ENCODE assay signal across 1 cellular context in genomic region chr4:111991163-111991562, GRCh38.
TF ChIP-seq lines count a peak whose summit lies in the region.

No MANE protein-coding gene starts in this region.

TF ChIP-seq in GM12878, 131 proteins besides CTCF, POLR2A, EP300 and RAD21 (continued from another document):
- TF ChIP-seq, protein P1, sequence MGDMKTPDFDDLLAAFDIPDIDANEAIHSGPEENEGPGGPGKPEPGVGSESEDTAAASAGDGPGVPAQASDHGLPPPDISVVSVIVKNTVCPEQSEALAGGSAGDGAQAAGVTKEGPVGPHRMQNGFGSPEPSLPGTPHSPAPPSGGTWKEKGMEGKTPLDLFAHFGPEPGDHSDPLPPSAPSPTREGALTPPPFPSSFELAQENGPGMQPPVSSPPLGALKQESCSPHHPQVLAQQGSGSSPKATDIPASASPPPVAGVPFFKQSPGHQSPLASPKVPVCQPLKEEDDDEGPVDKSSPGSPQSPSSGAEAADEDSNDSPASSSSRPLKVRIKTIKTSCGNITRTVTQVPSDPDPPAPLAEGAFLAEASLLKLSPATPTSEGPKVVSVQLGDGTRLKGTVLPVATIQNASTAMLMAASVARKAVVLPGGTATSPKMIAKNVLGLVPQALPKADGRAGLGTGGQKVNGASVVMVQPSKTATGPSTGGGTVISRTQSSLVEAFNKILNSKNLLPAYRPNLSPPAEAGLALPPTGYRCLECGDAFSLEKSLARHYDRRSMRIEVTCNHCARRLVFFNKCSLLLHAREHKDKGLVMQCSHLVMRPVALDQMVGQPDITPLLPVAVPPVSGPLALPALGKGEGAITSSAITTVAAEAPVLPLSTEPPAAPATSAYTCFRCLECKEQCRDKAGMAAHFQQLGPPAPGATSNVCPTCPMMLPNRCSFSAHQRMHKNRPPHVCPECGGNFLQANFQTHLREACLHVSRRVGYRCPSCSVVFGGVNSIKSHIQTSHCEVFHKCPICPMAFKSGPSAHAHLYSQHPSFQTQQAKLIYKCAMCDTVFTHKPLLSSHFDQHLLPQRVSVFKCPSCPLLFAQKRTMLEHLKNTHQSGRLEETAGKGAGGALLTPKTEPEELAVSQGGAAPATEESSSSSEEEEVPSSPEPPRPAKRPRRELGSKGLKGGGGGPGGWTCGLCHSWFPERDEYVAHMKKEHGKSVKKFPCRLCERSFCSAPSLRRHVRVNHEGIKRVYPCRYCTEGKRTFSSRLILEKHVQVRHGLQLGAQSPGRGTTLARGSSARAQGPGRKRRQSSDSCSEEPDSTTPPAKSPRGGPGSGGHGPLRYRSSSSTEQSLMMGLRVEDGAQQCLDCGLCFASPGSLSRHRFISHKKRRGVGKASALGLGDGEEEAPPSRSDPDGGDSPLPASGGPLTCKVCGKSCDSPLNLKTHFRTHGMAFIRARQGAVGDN (IDR thresholded peaks at IDR 0.05) = peak; percentile 62; the same call in 1 of the 2 replicates
- TF ChIP-seq MXI1 (IDR thresholded peaks at IDR 0.05; ENCODE audit: low read depth, low read length) (0 out of 2 replicates have a peak, but pooled peaks have one; percentile 36), IKZF2 (IDR thresholded peaks at IDR 0.05) (peak; percentile 91 to 93), DPF2 (IDR thresholded peaks at IDR 0.05) (peak; percentile 97), CHD2 (IDR thresholded peaks at IDR 0.05; ENCODE audit: borderline replicate concordance, low read depth, low read length) (peak; percentile 30; the same call in 1 of the 2 replicates), SPI1 (IDR thresholded peaks at IDR 0.05; ENCODE audit: borderline replicate concordance, insufficient read depth, low read depth, low read length) (peak; percentile 96), RUNX3 (IDR thresholded peaks at IDR 0.05; ENCODE audit: low read length) (peak; percentile 38; the same call in 1 of the 2 replicates), PBX3 (IDR thresholded peaks at IDR 0.05; ENCODE audit: insufficient replicate concordance, low read depth, low read length) (no peak), RAD51 (IDR thresholded peaks at IDR 0.05) (peak; percentile 22; the same call in 1 of the 2 replicates), ASH2L (IDR thresholded peaks at IDR 0.05; ENCODE audit: borderline replicate concordance, low read depth) (no peak), SIX5 (IDR thresholded peaks at IDR 0.05; ENCODE audit: low read depth, low read length, severe bottlenecking) (no peak), BMI1 (IDR thresholded peaks at IDR 0.05; ENCODE audit: borderline replicate concordance) (peak; percentile 73; the same call in 1 of the 2 replicates), ATF7 (IDR thresholded peaks at IDR 0.05; ENCODE audit: low read depth) (peak; percentile 68), IKZF1 (conservative IDR thresholded peaks at IDR 0.05) (peak; percentile 86), IRF4 (IDR thresholded peaks at IDR 0.05; ENCODE audit: low read depth, low read length) (0 out of 2 replicates have a peak, but pooled peaks have one; percentile 59), MEF2B (IDR thresholded peaks at IDR 0.05; ENCODE audit: partially characterized antibody, poor library complexity, severe bottlenecking) (peak; percentile 76), BACH1 (IDR thresholded peaks at IDR 0.05; ENCODE audit: borderline replicate concordance) (peak; percentile 83; the same call in 1 of the 2 replicates)
- TF ChIP-seq, protein P2, sequence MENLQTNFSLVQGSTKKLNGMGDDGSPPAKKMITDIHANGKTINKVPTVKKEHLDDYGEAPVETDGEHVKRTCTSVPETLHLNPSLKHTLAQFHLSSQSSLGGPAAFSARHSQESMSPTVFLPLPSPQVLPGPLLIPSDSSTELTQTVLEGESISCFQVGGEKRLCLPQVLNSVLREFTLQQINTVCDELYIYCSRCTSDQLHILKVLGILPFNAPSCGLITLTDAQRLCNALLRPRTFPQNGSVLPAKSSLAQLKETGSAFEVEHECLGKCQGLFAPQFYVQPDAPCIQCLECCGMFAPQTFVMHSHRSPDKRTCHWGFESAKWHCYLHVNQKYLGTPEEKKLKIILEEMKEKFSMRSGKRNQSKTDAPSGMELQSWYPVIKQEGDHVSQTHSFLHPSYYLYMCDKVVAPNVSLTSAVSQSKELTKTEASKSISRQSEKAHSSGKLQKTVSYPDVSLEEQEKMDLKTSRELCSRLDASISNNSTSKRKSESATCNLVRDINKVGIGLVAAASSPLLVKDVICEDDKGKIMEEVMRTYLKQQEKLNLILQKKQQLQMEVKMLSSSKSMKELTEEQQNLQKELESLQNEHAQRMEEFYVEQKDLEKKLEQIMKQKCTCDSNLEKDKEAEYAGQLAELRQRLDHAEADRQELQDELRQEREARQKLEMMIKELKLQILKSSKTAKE (IDR thresholded peaks at IDR 0.05; ENCODE audit: low read depth, poor library complexity, severe bottlenecking) = peak; percentile 52
